In genomic region chr18:25561923-25562322, GRCh38 we compare ENCODE assay signal across 8 cellular contexts.
DNase-seq lines count a peak whose midpoint lies in the region; ATAC-seq, FAIRE-seq and TF ChIP-seq lines count a peak whose summit lies in the region.

No MANE protein-coding gene starts in this region.

- no peaks in the 10 kb centered on the region for H3K36me3 Mint-ChIP-seq in effector memory CD8-positive, alpha-beta T cell (ENCODE audit: insufficient read depth)
- H3K36me3 Mint-ChIP-seq in activated naive CD4-positive, alpha-beta T cell treated with anti-CD3 and anti-CD28 coated beads, Interleukin-2, amount 10 ng/mL, durations not matched to agents 7 days and 5 days, result no peaks in the 10 kb centered on the region

- H3K27me3 Mint-ChIP-seq in effector memory CD8-positive, alpha-beta T cell, result no peaks in the 10 kb centered on the region
- H3K27me3 Mint-ChIP-seq in activated naive CD4-positive, alpha-beta T cell treated with anti-CD3 and anti-CD28 coated beads, Interleukin-2, amount 10 ng/mL, durations not matched to agents 7 days and 5 days, result no peaks in the 10 kb centered on the region

- 0 out of 2 replicates have a peak overlapping the region, but pooled peaks have one; percentile 11 for H3K9ac ChIP-seq in OCI-LY1 (ENCODE audit: low read length)
- no peak overlapping the region for H3K9ac ChIP-seq in fibroblast of lung (ENCODE audit: insufficient read depth, low read length)

- TF ChIP-seq CTCF in OCI-LY1 (IDR thresholded peaks at IDR 0.05; ENCODE audit: low read length), result peak; percentile 48
- TF ChIP-seq CTCF in fibroblast of lung (conservative IDR thresholded peaks at IDR 0.05 in 1 of 2, IDR thresholded peaks at IDR 0.05 in 1 of 2; ENCODE audit: low read depth in 1 of 2, low read length in 2 of 2), result peak; percentile 34 to 38

- H3K27ac ChIP-seq in OCI-LY1 (ENCODE audit: low read depth, low read length, poor library complexity, severe bottlenecking) (peak overlapping the region; percentile 44), fibroblast of lung (ENCODE audit: insufficient read depth, low read length) (no peak overlapping the region)

- H3K4me1 Mint-ChIP-seq in effector memory CD8-positive, alpha-beta T cell (ENCODE audit: low read depth in 2 of 2), result no peaks in the 10 kb centered on the region
- H3K4me1 Mint-ChIP-seq in activated naive CD4-positive, alpha-beta T cell treated with anti-CD3 and anti-CD28 coated beads, Interleukin-2, amount 10 ng/mL, durations not matched to agents 7 days and 5 days, result no peaks in the 10 kb centered on the region

- H3K4me2 ChIP-seq in OCI-LY1 (ENCODE audit: low read length) (peak overlapping the region; percentile 29; the same call in 1 of the 2 replicates), fibroblast of lung (ENCODE audit: extremely low read depth, insufficient read depth, low read length) (no peak overlapping the region)

- H4K20me1 ChIP-seq in OCI-LY1 (ENCODE audit: insufficient read depth, low read length) (no peaks in the 10 kb centered on the region), fibroblast of lung (ENCODE audit: control insufficient read depth, extremely low read depth, insufficient read depth, low read length) (no peaks in the 10 kb centered on the region)

- H3K9me3 ChIP-seq in OCI-LY1 (ENCODE audit: low read length) (0 out of 2 replicates have a peak, but pooled peaks cover 7% of the 10 kb centered on the region), fibroblast of lung (ENCODE audit: control insufficient read depth, insufficient read depth, low read depth, low read length) (no peaks in the 10 kb centered on the region)

- H3K27me3 ChIP-seq in OCI-LY1 (ENCODE audit: insufficient read depth, low read length), result no peaks in the 10 kb centered on the region
- H3K27me3 ChIP-seq in fibroblast of lung (ENCODE audit: control insufficient read depth, insufficient read depth, low read length), result peaks cover 2% of the 10 kb centered on the region

- no peaks in the 10 kb centered on the region for H3K79me2 ChIP-seq in OCI-LY1 (ENCODE audit: insufficient read depth, low read length)
- no peaks in the 10 kb centered on the region for H3K79me2 ChIP-seq in fibroblast of lung (ENCODE audit: control insufficient read depth, insufficient read depth, low read length)

- peak; percentile 91 for FAIRE-seq in A204.1 (lab: Jason Lieb, UNC)

- no peak overlapping the region for H3K27ac Mint-ChIP-seq in effector memory CD8-positive, alpha-beta T cell
- H3K27ac Mint-ChIP-seq in activated naive CD4-positive, alpha-beta T cell treated with anti-CD3 and anti-CD28 coated beads, Interleukin-2, amount 10 ng/mL, durations not matched to agents 7 days and 5 days, result no peak overlapping the region

- H3K9me3 Mint-ChIP-seq in effector memory CD8-positive, alpha-beta T cell, result peaks cover 8 to 10% of the 10 kb centered on the region in 2 donors
- no peaks in the 10 kb centered on the region for H3K9me3 Mint-ChIP-seq in activated naive CD4-positive, alpha-beta T cell treated with anti-CD3 and anti-CD28 coated beads, Interleukin-2, amount 10 ng/mL, durations not matched to agents 7 days and 5 days

- H3K36me3 ChIP-seq in OCI-LY1 (ENCODE audit: insufficient read depth, low read length) (no peaks in the 10 kb centered on the region), fibroblast of lung (ENCODE audit: control insufficient read depth, insufficient read depth, low read length) (no peaks in the 10 kb centered on the region)

- peaks cover 40% of the 10 kb centered on the region for H3K4me1 ChIP-seq in OCI-LY1 (ENCODE audit: insufficient read depth, low read length, severe bottlenecking)
- no peaks in the 10 kb centered on the region for H3K4me1 ChIP-seq in fibroblast of lung (ENCODE audit: control insufficient read depth, extremely low read depth, insufficient read depth, low read length)

- DNase-seq in GM04504 (ENCODE audit: low read depth) (peak; percentile 3), fibroblast of lung (ENCODE audit: low read depth in 2 of 2) (peak; percentile 7 to 47)
- DNase-seq in effector memory CD8-positive, alpha-beta T cell, result no peak
- no peak for DNase-seq in activated naive CD4-positive, alpha-beta T cell treated with anti-CD3 and anti-CD28 coated beads, Interleukin-2, amount 10 ng/mL, durations not matched to agents 7 days and 5 days
- no peak for DNase-seq in activated naive CD4-positive, alpha-beta T cell treated with Interleukin-2 at 50 U/mL for 16 hours

- no peaks in the 10 kb centered on the region for H3F3A ChIP-seq in OCI-LY1 (ENCODE audit: insufficient read depth, low read length)

- no peaks in the 10 kb centered on the region for H3K9me2 ChIP-seq in OCI-LY1 (ENCODE audit: low read depth, low read length)

- no peak for ATAC-seq in GM21576 (IDR thresholded peaks at IDR 0.05; ENCODE audit: unreplicated experiment)
- no peak for ATAC-seq in effector memory CD8-positive, alpha-beta T cell (replicated peaks)

- H3K4me3 Mint-ChIP-seq in effector memory CD8-positive, alpha-beta T cell, result no peak overlapping the region
- H3K4me3 Mint-ChIP-seq in activated naive CD4-positive, alpha-beta T cell treated with anti-CD3 and anti-CD28 coated beads, Interleukin-2, amount 10 ng/mL, durations not matched to agents 7 days and 5 days, result no peak overlapping the region

- H3K4me3 ChIP-seq in OCI-LY1 (ENCODE audit: low read depth, low read length, poor library complexity, severe bottlenecking), result no peak overlapping the region
- no peak overlapping the region for H3K4me3 ChIP-seq in fibroblast of lung (replicated peaks in 1 of 4; ENCODE audit: control extremely low read depth in 1 of 4, insufficient read depth in 1 of 4, low read depth in 3 of 4, low read length in 4 of 4)

- CTCF ChIA-PET in activated naive CD4-positive, alpha-beta T cell treated with anti-CD3 and anti-CD28 coated beads, Interleukin-2, amount 10 ng/mL, durations not matched to agents 7 days and 5 days (lab: Charles Lee), result no interaction called here

- H2AFZ ChIP-seq in OCI-LY1 (ENCODE audit: low read length) (peak overlapping the region; percentile 89; the same call in 1 of the 2 replicates), fibroblast of lung (ENCODE audit: low read length) (no peak overlapping the region)

Comparison
In these comparisons a context has a peak if more than half of its experiments do, and no peak if none do; other contexts are left out.
1. DNase-seq: peak in GM04504 (single experiment) and fibroblast of lung (2 of 2); none in effector memory CD8-positive, alpha-beta T cell (0 of 3), activated naive CD4-positive, alpha-beta T cell treated with anti-CD3 and anti-CD28 coated beads, Interleukin-2, amount 10 ng/mL, durations not matched to agents 7 days and 5 days (single experiment) and activated naive CD4-positive, alpha-beta T cell treated with Interleukin-2 at 50 U/mL for 16 hours (single experiment).